Comparison of ENCODE assay signal across 14 cellular contexts in genomic region chr1:63857478-63857877, GRCh38.
A peak's percentile ranks its signal among the peaks of the same experiment; 100 is the strongest.
DNase-seq lines count a peak whose midpoint lies in the region; ATAC-seq and TF ChIP-seq lines count a peak whose summit lies in the region.
"Had no signal": no experiment of that assay in that cellular context is flagged by ENCODE, and none has a peak within 500 bp of the region (broad histone marks: within the 10 kb centered on the region; RNA-seq: fewer than 3 reads in every experiment).

No MANE protein-coding gene starts in this region.

- H3K4me3 ChIP-seq in GM23338 (no peak overlapping the region), ascending aorta (no peak overlapping the region), neural progenitor cell (no peak overlapping the region), A673 (ENCODE audit: low read depth, low read length, poor library complexity, severe bottlenecking) (no peak overlapping the region)
- H3K4me3 ChIP-seq: HAP-1 had no signal

- H3K9me3 Mint-ChIP-seq in GM23338 (no peaks in the 10 kb centered on the region; the same call in 2 of the 3 replicates), neural progenitor cell (peaks cover 20% of the 10 kb centered on the region)
- H3K9me3 Mint-ChIP-seq in stimulated activated naive B cell treated with anti-CD40 and anti-IgM and Interleukin-4, amounts not matched to agents 10 μg/mL and 1 μg/mL and 100 μg/mL, for 72 hours: peaks cover 7 to 11% of the 10 kb centered on the region in 2 donors
- peaks cover 0 to 20% of the 10 kb centered on the region in 2 donors for H3K9me3 Mint-ChIP-seq in stimulated activated naive CD8-positive, alpha-beta T cell treated with anti-CD3 and anti-CD28 coated beads, Interleukin-15, amount 100 ng/mL, for 72 hours

- no peak overlapping the region for H2AFZ ChIP-seq in GM23338
- no peak overlapping the region for H2AFZ ChIP-seq in neural progenitor cell (replicated peaks)

- no TSS peak for BruUV-seq in A673 (replicated peaks; lab: Mats Ljungman, UMichigan)

- H3K9me3 ChIP-seq in ascending aorta (no peaks in the 10 kb centered on the region), neural progenitor cell (ENCODE audit: low read depth) (no peaks in the 10 kb centered on the region), A673 (ENCODE audit: low read depth, low read length, poor library complexity, severe bottlenecking) (no peaks in the 10 kb centered on the region)
- H3K9me3 ChIP-seq: HAP-1 had no signal

- no peak overlapping the region for H3K27ac Mint-ChIP-seq in GM23338
- no peak overlapping the region for H3K27ac Mint-ChIP-seq in neural progenitor cell
- H3K27ac Mint-ChIP-seq in stimulated activated naive B cell treated with anti-CD40 and anti-IgM and Interleukin-4, amounts not matched to agents 10 μg/mL and 1 μg/mL and 100 μg/mL, for 72 hours: no peak overlapping the region
- no peak overlapping the region for H3K27ac Mint-ChIP-seq in stimulated activated naive CD8-positive, alpha-beta T cell treated with anti-CD3 and anti-CD28 coated beads, Interleukin-15, amount 100 ng/mL, for 72 hours
- H3K27ac Mint-ChIP-seq: CD14-positive monocyte; CD8-positive, alpha-beta T cell had no signal

- intact Hi-C loops in ascending aorta (cut with DNase I) (no loop called here), left ventricle myocardium superior (cut with micrococcal nuclease) (no loop called here), A673 (cut with micrococcal nuclease; ENCODE audit: unreplicated experiment) (no loop called here)

- H3K4me2 ChIP-seq in GM23338: peak overlapping the region; percentile 5
- peak overlapping the region; percentile 36 for H3K4me2 ChIP-seq in neural progenitor cell

- H3K4me1 ChIP-seq in GM23338 (ENCODE audit: insufficient read depth): peaks cover 35% of the 10 kb centered on the region
- peaks cover 4 to 36% of the 10 kb centered on the region in 2 donors for H3K4me1 ChIP-seq in ascending aorta
- peaks cover 44% of the 10 kb centered on the region for H3K4me1 ChIP-seq in neural progenitor cell
- H3K4me1 ChIP-seq in A673 (ENCODE audit: insufficient read depth, low read length, poor library complexity, severe bottlenecking): no peaks in the 10 kb centered on the region
- H3K4me1 ChIP-seq: HAP-1 had no signal

- H3K36me3 Mint-ChIP-seq in GM23338 (ENCODE audit: low read depth): peaks cover 12% of the 10 kb centered on the region; the same call in 2 of the 3 replicates
- peaks cover 16% of the 10 kb centered on the region for H3K36me3 Mint-ChIP-seq in neural progenitor cell
- peaks cover 12% of the 10 kb centered on the region in 2 donors for H3K36me3 Mint-ChIP-seq in stimulated activated naive B cell treated with anti-CD40 and anti-IgM and Interleukin-4, amounts not matched to agents 10 μg/mL and 1 μg/mL and 100 μg/mL, for 72 hours
- H3K36me3 Mint-ChIP-seq: CD14-positive monocyte; CD8-positive, alpha-beta T cell had no signal

- no peaks in the 10 kb centered on the region for H3F3A ChIP-seq in GM23338 (replicated peaks; ENCODE audit: low read depth)
- H3F3A ChIP-seq in neural progenitor cell (ENCODE audit: low read depth): peaks cover 15% of the 10 kb centered on the region

- peaks cover 75% of the 10 kb centered on the region for H3K4me1 Mint-ChIP-seq in GM23338
- H3K4me1 Mint-ChIP-seq in neural progenitor cell: peaks cover 37% of the 10 kb centered on the region
- H3K4me1 Mint-ChIP-seq in stimulated activated naive B cell treated with anti-CD40 and anti-IgM and Interleukin-4, amounts not matched to agents 10 μg/mL and 1 μg/mL and 100 μg/mL, for 72 hours: peaks cover 0 to 3% of the 10 kb centered on the region in 2 donors
- H3K4me1 Mint-ChIP-seq in stimulated activated naive CD8-positive, alpha-beta T cell treated with anti-CD3 and anti-CD28 coated beads, Interleukin-15, amount 100 ng/mL, for 72 hours: no peaks in the 10 kb centered on the region
- H3K4me1 Mint-ChIP-seq: CD14-positive monocyte had no signal

- H3K27me3 ChIP-seq in GM23338 (ENCODE audit: insufficient read depth) (no peaks in the 10 kb centered on the region), ascending aorta (no peaks in the 10 kb centered on the region), neural progenitor cell (no peaks in the 10 kb centered on the region), A673 (replicated peaks; ENCODE audit: insufficient read depth, low read depth, low read length, poor library complexity) (no peaks in the 10 kb centered on the region)

- H3K27me3 Mint-ChIP-seq in GM23338 (ENCODE audit: insufficient read depth, low read depth, poor library complexity): peaks cover 2% of the 10 kb centered on the region
- H3K27me3 Mint-ChIP-seq in neural progenitor cell (ENCODE audit: insufficient read depth, low read depth): peaks cover 5% of the 10 kb centered on the region
- H3K27me3 Mint-ChIP-seq in stimulated activated naive B cell treated with anti-CD40 and anti-IgM and Interleukin-4, amounts not matched to agents 10 μg/mL and 1 μg/mL and 100 μg/mL, for 72 hours: peaks cover 0 to 6% of the 10 kb centered on the region in 2 donors
- no peaks in the 10 kb centered on the region for H3K27me3 Mint-ChIP-seq in stimulated activated naive CD8-positive, alpha-beta T cell treated with anti-CD3 and anti-CD28 coated beads, Interleukin-15, amount 100 ng/mL, for 72 hours

- ATAC-seq in GM23338 (no peak), left ventricle myocardium superior (peak; percentile 65)
- no peak for ATAC-seq in stimulated activated naive B cell treated with anti-CD40 and anti-IgM and Interleukin-4, amounts not matched to agents 10 μg/mL and 1 μg/mL and 100 μg/mL, for 72 hours (replicated peaks)
- ATAC-seq in stimulated activated naive CD8-positive, alpha-beta T cell treated with anti-CD3 and anti-CD28 coated beads, Interleukin-15, amount 100 ng/mL, for 72 hours: no peak
- ATAC-seq: CD8-positive, alpha-beta T cell; HepG2 had no signal

- H3K27ac ChIP-seq in GM23338 (ENCODE audit: low read depth): no peak overlapping the region
- H3K27ac ChIP-seq in ascending aorta: peak overlapping the region; percentile 35 to 63
- H3K27ac ChIP-seq in neural progenitor cell: no peak overlapping the region
- no peak overlapping the region for H3K27ac ChIP-seq in A673 (ENCODE audit: low read depth, low read length, poor library complexity, severe bottlenecking)

- no peak for DNase-seq in GM23338 (ENCODE audit: low spot score)
- no peak for DNase-seq in ascending aorta (ENCODE audit: low spot score in 2 of 2)
- DNase-seq in left ventricle myocardium superior: no peak
- DNase-seq in neural progenitor cell (ENCODE audit: low spot score): no peak
- no peak for DNase-seq in A673 (ENCODE audit: low spot score)
- DNase-seq in stimulated activated naive B cell treated with anti-CD40 and anti-IgM and Interleukin-4, amounts not matched to agents 10 μg/mL and 1 μg/mL and 100 μg/mL, for 72 hours: no peak
- no peak for DNase-seq in stimulated activated naive CD8-positive, alpha-beta T cell treated with anti-CD3 and anti-CD28 coated beads, Interleukin-15, amount 100 ng/mL, for 72 hours
- DNase-seq: CD8-positive, alpha-beta T cell; COR-L47; DND-41; GDM1 had no signal

- H4K20me1 ChIP-seq in GM23338 (replicated peaks; ENCODE audit: insufficient read depth) (peaks cover 31% of the 10 kb centered on the region), neural progenitor cell (ENCODE audit: low read depth) (peaks cover 64% of the 10 kb centered on the region)

- H3K4me3 Mint-ChIP-seq in GM23338 (no peak overlapping the region), neural progenitor cell (no peak overlapping the region)
- no peak overlapping the region for H3K4me3 Mint-ChIP-seq in stimulated activated naive B cell treated with anti-CD40 and anti-IgM and Interleukin-4, amounts not matched to agents 10 μg/mL and 1 μg/mL and 100 μg/mL, for 72 hours
- no peak overlapping the region for H3K4me3 Mint-ChIP-seq in stimulated activated naive CD8-positive, alpha-beta T cell treated with anti-CD3 and anti-CD28 coated beads, Interleukin-15, amount 100 ng/mL, for 72 hours
- H3K4me3 Mint-ChIP-seq: CD14-positive monocyte; CD8-positive, alpha-beta T cell had no signal

- CTCF ChIA-PET in A673 (lab: Charles Lee): no interaction called here

- H3K9ac ChIP-seq in neural progenitor cell: no peak overlapping the region

- H3K36me3 ChIP-seq in GM23338 (ENCODE audit: insufficient read depth) (no peaks in the 10 kb centered on the region), ascending aorta (no peaks in the 10 kb centered on the region), neural progenitor cell (no peaks in the 10 kb centered on the region), A673 (ENCODE audit: insufficient read depth, low read length, poor library complexity, severe bottlenecking) (no peaks in the 10 kb centered on the region)
- H3K36me3 ChIP-seq: HAP-1 had no signal

- TF ChIP-seq CTCF in GM23338 (conservative IDR thresholded peaks at IDR 0.05; ENCODE audit: low read depth in 2 of 2): no peak
- no peak for TF ChIP-seq CTCF in ascending aorta (IDR thresholded peaks at IDR 0.05)
- TF ChIP-seq CTCF in neural progenitor cell (IDR thresholded peaks at IDR 0.05): no peak
- no peak for TF ChIP-seq CTCF in A673 (conservative IDR thresholded peaks at IDR 0.05; ENCODE audit: low read depth, low read length)

- H3K9me2 ChIP-seq in GM23338 (ENCODE audit: insufficient read depth): no peaks in the 10 kb centered on the region

- H3K79me2 ChIP-seq in GM23338 (replicated peaks; ENCODE audit: insufficient read depth) (peaks cover 100% of the 10 kb centered on the region), neural progenitor cell (ENCODE audit: low read depth) (peaks cover 100% of the 10 kb centered on the region)

- POLR2A ChIA-PET in A673 (lab: Charles Lee; ENCODE audit: low non-redundant PET): interaction anchor here (0.7 kb wide), 1 partner anchor 87 kb away, joined by 4 read pairs; no protein-coding TSS in a partner anchor

TF ChIP-seq in GM23338, 12 proteins besides CTCF, POLR2A, EP300 and RAD21 (continues in another document):
- no peak for TF ChIP-seq ZNF114 (CRISPR knock-in tag; IDR thresholded peaks at IDR 0.05)
- TF ChIP-seq ETS1 (IDR thresholded peaks at IDR 0.05): no peak
- no peak for TF ChIP-seq EZH2phosphoT487 (IDR thresholded peaks at IDR 0.05; ENCODE audit: unreplicated experiment)
- no peak for TF ChIP-seq EZH2 (IDR thresholded peaks at IDR 0.05; ENCODE audit: low read depth, unreplicated experiment)

Comparison
In these comparisons a context has a peak if more than half of its experiments do, and no peak if none do; other contexts are left out.
1. H3K27ac ChIP-seq: peak in ascending aorta (2 of 2); none in GM23338 (single experiment), neural progenitor cell (single experiment) and A673 (single experiment).